ENCODE assay signal across 13 cellular contexts in genomic region chr21:45226540-45227326, GRCh38.
A peak's percentile ranks its signal among the peaks of the same experiment; 100 is the strongest.
DNase-seq lines count a peak whose midpoint lies in the region; ATAC-seq and TF ChIP-seq lines count a peak whose summit lies in the region.
"Had no signal": no experiment of that assay in that cellular context is flagged by ENCODE, and none has a peak within 500 bp of the region (broad histone marks: within the 10 kb centered on the region; RNA-seq: fewer than 3 reads in every experiment).

No MANE protein-coding gene starts in this region.

- no peak overlapping the region for H3K4me2 ChIP-seq in Karpas-422 (ENCODE audit: low read depth, low read length, poor library complexity, severe bottlenecking)
- H3K4me2 ChIP-seq: neural progenitor cell had no signal

- H3K4me3 ChIP-seq in dorsolateral prefrontal cortex (no peak overlapping the region), Karpas-422 (ENCODE audit: low read length) (no peak overlapping the region)
- H3K4me3 ChIP-seq: gastroesophageal sphincter, neural progenitor cell had no signal

- no peaks in the 10 kb centered on the region for H3K4me1 ChIP-seq in Karpas-422 (ENCODE audit: low read length)
- H3K4me1 ChIP-seq: neural progenitor cell had no signal

- H3K36me3 ChIP-seq in Karpas-422 (ENCODE audit: insufficient read depth, low read length), result no peaks in the 10 kb centered on the region
- H3K36me3 ChIP-seq: neural progenitor cell had no signal

- H3K9ac ChIP-seq in Karpas-422 (ENCODE audit: low read length), result no peak overlapping the region
- H3K9ac ChIP-seq: neural progenitor cell had no signal

- TF ChIP-seq CTCF in chondrocyte (IDR thresholded peaks at IDR 0.05), result no peak
- no peak for TF ChIP-seq CTCF in dorsolateral prefrontal cortex (IDR thresholded peaks at IDR 0.05 in 54 of 56, conservative IDR thresholded peaks at IDR 0.05 in 2 of 56; ENCODE audit: low read depth in 1 of 56, partially characterized antibody in 56 of 56)

- no peaks in the 10 kb centered on the region for H3K9me3 ChIP-seq in Karpas-422 (ENCODE audit: low read length)
- H3K9me3 ChIP-seq: gastroesophageal sphincter had no signal

- no peaks in the 10 kb centered on the region for H4K20me1 ChIP-seq in Karpas-422 (ENCODE audit: insufficient read depth, low read depth, low read length)

- no peak for DNase-seq in stimulated activated naive CD8-positive, alpha-beta T cell treated with anti-CD3 and anti-CD28 coated beads, Interleukin-15, Interleukin-2, amounts not matched to agents 100 U/mL and 50 U/mL, for 24 hours
- DNase-seq in stimulated activated naive CD8-positive, alpha-beta T cell treated with anti-CD3 and anti-CD28 coated beads, Interleukin-15, amount 100 ng/mL, for 72 hours, result no peak
- peak; percentile 63 for DNase-seq in chondrocyte (ENCODE audit: low spot score)
- no peak for DNase-seq in NCI-H187 treated with DMSO at 0.1 percent for 48 hours (lab: John Stamatoyannopoulos, UW)
- DNase-seq in dorsolateral prefrontal cortex, result no peak
- DNase-seq in Karpas-422, result no peak
- no peak for DNase-seq in AML-193 (lab: John Stamatoyannopoulos, UW)
- DNase-seq: kidney glomerular epithelial cell, small intestine had no signal

- H3K9me3 Mint-ChIP-seq in stimulated activated naive CD8-positive, alpha-beta T cell treated with anti-CD3 and anti-CD28 coated beads, Interleukin-15, amount 100 ng/mL, for 72 hours, result no peaks in the 10 kb centered on the region
- no peaks in the 10 kb centered on the region for H3K9me3 Mint-ChIP-seq in T-helper 1 cell treated with Interleukin-12 subunit alpha and Interleukin-12 subunit beta and Interleukin-4 antibody, amounts not matched to agents 30 μg/mL and 1 μg/mL, for 36 hours
- no peaks in the 10 kb centered on the region for H3K9me3 Mint-ChIP-seq in chondrocyte (ENCODE audit: low read depth)
- H3K9me3 Mint-ChIP-seq: CD14-positive monocyte, neural progenitor cell had no signal

- H3K4me1 Mint-ChIP-seq in stimulated activated naive CD8-positive, alpha-beta T cell treated with anti-CD3 and anti-CD28 coated beads, Interleukin-15, amount 100 ng/mL, for 72 hours, result peaks cover 38% of the 10 kb centered on the region
- peaks cover 32% of the 10 kb centered on the region for H3K4me1 Mint-ChIP-seq in T-helper 1 cell treated with Interleukin-12 subunit alpha and Interleukin-12 subunit beta and Interleukin-4 antibody, amounts not matched to agents 30 μg/mL and 1 μg/mL, for 36 hours (ENCODE audit: low read depth)
- peaks cover 32% of the 10 kb centered on the region for H3K4me1 Mint-ChIP-seq in chondrocyte (ENCODE audit: low read depth)

- intact Hi-C loops in dorsolateral prefrontal cortex (cut with DNase I), result no loop called here

- H3K9me2 ChIP-seq in Karpas-422 (replicated peaks; ENCODE audit: insufficient read depth, low read length), result no peaks in the 10 kb centered on the region

- H3K27me3 Mint-ChIP-seq in stimulated activated naive CD8-positive, alpha-beta T cell treated with anti-CD3 and anti-CD28 coated beads, Interleukin-15, amount 100 ng/mL, for 72 hours, result peaks cover 2% of the 10 kb centered on the region
- H3K27me3 Mint-ChIP-seq in T-helper 1 cell treated with Interleukin-12 subunit alpha and Interleukin-12 subunit beta and Interleukin-4 antibody, amounts not matched to agents 30 μg/mL and 1 μg/mL, for 36 hours (ENCODE audit: low read depth), result peaks cover 5% of the 10 kb centered on the region
- no peaks in the 10 kb centered on the region for H3K27me3 Mint-ChIP-seq in chondrocyte (ENCODE audit: low read depth)

- peak; percentile 12 for ATAC-seq in stimulated activated naive CD8-positive, alpha-beta T cell treated with anti-CD3 and anti-CD28 coated beads, Interleukin-15, Interleukin-2, amounts not matched to agents 100 U/mL and 50 U/mL, for 24 hours
- no peak for ATAC-seq in stimulated activated naive CD8-positive, alpha-beta T cell treated with anti-CD3 and anti-CD28 coated beads, Interleukin-15, amount 100 ng/mL, for 72 hours
- ATAC-seq: gastroesophageal sphincter had no signal

- peak overlapping the region in 1 of 2 donors; percentile 88 for H3K27ac Mint-ChIP-seq in stimulated activated naive CD8-positive, alpha-beta T cell treated with anti-CD3 and anti-CD28 coated beads, Interleukin-15, amount 100 ng/mL, for 72 hours
- peak overlapping the region; percentile 33 for H3K27ac Mint-ChIP-seq in T-helper 1 cell treated with Interleukin-12 subunit alpha and Interleukin-12 subunit beta and Interleukin-4 antibody, amounts not matched to agents 30 μg/mL and 1 μg/mL, for 36 hours
- no peak overlapping the region for H3K27ac Mint-ChIP-seq in chondrocyte (ENCODE audit: unreplicated experiment)
- H3K27ac Mint-ChIP-seq: CD14-positive monocyte, neural progenitor cell had no signal

- peaks cover 2% of the 10 kb centered on the region for H3K36me3 Mint-ChIP-seq in T-helper 1 cell treated with Interleukin-12 subunit alpha and Interleukin-12 subunit beta and Interleukin-4 antibody, amounts not matched to agents 30 μg/mL and 1 μg/mL, for 36 hours (ENCODE audit: low read depth)
- H3K36me3 Mint-ChIP-seq in chondrocyte (ENCODE audit: low read depth), result peaks cover 9% of the 10 kb centered on the region
- H3K36me3 Mint-ChIP-seq: neural progenitor cell had no signal

- peak overlapping the region in 1 of 59 donors; percentile 15 for H3K27ac ChIP-seq in dorsolateral prefrontal cortex
- no peak overlapping the region for H3K27ac ChIP-seq in Karpas-422 (ENCODE audit: low read length)
- H3K27ac ChIP-seq: gastroesophageal sphincter, neural progenitor cell had no signal

- H3K27me3 ChIP-seq in dorsolateral prefrontal cortex (peaks cover 0 to under 1% (median 0%) of the 10 kb centered on the region in 45 donors), Karpas-422 (ENCODE audit: low read length) (no peaks in the 10 kb centered on the region)
- H3K27me3 ChIP-seq: gastroesophageal sphincter, neural progenitor cell had no signal

- H3K79me2 ChIP-seq in Karpas-422 (ENCODE audit: low read length), result no peaks in the 10 kb centered on the region

- H2AFZ ChIP-seq in Karpas-422 (ENCODE audit: low read length), result no peak overlapping the region
- H2AFZ ChIP-seq: neural progenitor cell had no signal

- no peak overlapping the region for H3K4me3 Mint-ChIP-seq in stimulated activated naive CD8-positive, alpha-beta T cell treated with anti-CD3 and anti-CD28 coated beads, Interleukin-15, amount 100 ng/mL, for 72 hours
- no peak overlapping the region for H3K4me3 Mint-ChIP-seq in T-helper 1 cell treated with Interleukin-12 subunit alpha and Interleukin-12 subunit beta and Interleukin-4 antibody, amounts not matched to agents 30 μg/mL and 1 μg/mL, for 36 hours
- no peak overlapping the region for H3K4me3 Mint-ChIP-seq in chondrocyte (ENCODE audit: unreplicated experiment)
- H3K4me3 Mint-ChIP-seq: CD14-positive monocyte, neural progenitor cell had no signal
